Comparison of ENCODE assay signal across 2 cellular contexts in genomic region chr6:30756405-30757003, GRCh38.
TF ChIP-seq lines count a peak whose summit lies in the region.

No MANE protein-coding gene starts in this region.

TF ChIP-seq in K562, 482 proteins besides CTCF, POLR2A, EP300 and RAD21:
- peak; percentile 35; the same call in 1 of the 2 replicates for TF ChIP-seq HDGF (IDR thresholded peaks at IDR 0.05)
- peak; percentile 88 to 92; a peak in 3 of 4 replicates for TF ChIP-seq KDM1A (IDR thresholded peaks at IDR 0.05)
- peak; percentile 98 for TF ChIP-seq BCOR (IDR thresholded peaks at IDR 0.05)
- peak in 1 of 2 experiments; percentile 40; a peak in 1 of 3 replicates for TF ChIP-seq CBX3 (IDR thresholded peaks at IDR 0.05; ENCODE audit: borderline replicate concordance in 1 of 2, low read length in 2 of 2)
- TF ChIP-seq CHD4 (IDR thresholded peaks at IDR 0.05; ENCODE audit: insufficient read depth, insufficient replicate concordance, low read depth, low read length, poor library complexity, severe bottlenecking): peak; percentile 71
- peak; percentile 91 for TF ChIP-seq SMARCA5 (IDR thresholded peaks at IDR 0.05)
- peak; percentile 87 for TF ChIP-seq HDAC2 (IDR thresholded peaks at IDR 0.05)
- peak; percentile 90 for TF ChIP-seq RBM25 (IDR thresholded peaks at IDR 0.05; ENCODE audit: low read depth, low read length, severe bottlenecking)
- TF ChIP-seq RCOR1 (IDR thresholded peaks at IDR 0.05; ENCODE audit: borderline replicate concordance in 1 of 2, low read depth in 2 of 2, low read length in 2 of 2): peak in 1 of 2 experiments; percentile 81; a peak in 2 of 4 replicates
- peak; percentile 72 for TF ChIP-seq ZNF121 (CRISPR knock-in tag; conservative IDR thresholded peaks at IDR 0.05)
- peak; percentile 93 for TF ChIP-seq ADNP (tag; IDR thresholded peaks at IDR 0.05)
- peak; percentile 93 for TF ChIP-seq CBX1 (IDR thresholded peaks at IDR 0.05; ENCODE audit: low read depth)
- peak; percentile 66 for TF ChIP-seq PHF20 (IDR thresholded peaks at IDR 0.05; ENCODE audit: partially characterized antibody)
TF ChIP-seq in K562: peak in this region for 13; not testable (repeated sequence) for 469.

TF ChIP-seq in HepG2, 621 proteins besides CTCF, POLR2A, EP300 and RAD21:
- peak; percentile 94 for TF ChIP-seq ZNF629 (CRISPR knock-in tag; conservative IDR thresholded peaks at IDR 0.05)
- TF ChIP-seq ZIK1 (CRISPR knock-in tag; IDR thresholded peaks at IDR 0.05; ENCODE audit: borderline replicate concordance, low read depth): 0 out of 2 replicates have a peak, but pooled peaks have one; percentile 20
- peak; percentile 24; the same call in 1 of the 2 replicates for TF ChIP-seq JUNB (CRISPR knock-in tag; IDR thresholded peaks at IDR 0.05; ENCODE audit: borderline replicate concordance)
- TF ChIP-seq ZNF121 (CRISPR knock-in tag; IDR thresholded peaks at IDR 0.05): 0 out of 2 replicates have a peak, but pooled peaks have one; percentile 20
- TF ChIP-seq RCOR2 (CRISPR knock-in tag; IDR thresholded peaks at IDR 0.05): 0 out of 2 replicates have a peak, but pooled peaks have one; percentile 47
- TF ChIP-seq FOXO4 (CRISPR knock-in tag; conservative IDR thresholded peaks at IDR 0.05): 0 out of 2 replicates have a peak, but pooled peaks have one; percentile 22
- peak; percentile 74; the same call in 1 of the 2 replicates for TF ChIP-seq CHD4 (IDR thresholded peaks at IDR 0.05; ENCODE audit: borderline replicate concordance, low read length)
- TF ChIP-seq MED1 (CRISPR knock-in tag; IDR thresholded peaks at IDR 0.05): 0 out of 2 replicates have a peak, but pooled peaks have one; percentile 8
